In genomic region chr5:145347026-145347616, GRCh38 we compare ENCODE assay signal across 9 cellular contexts.
DNase-seq lines count a peak whose midpoint lies in the region; ATAC-seq and TF ChIP-seq lines count a peak whose summit lies in the region.
"Had no signal": no experiment of that assay in that cellular context is flagged by ENCODE, and none has a peak within 500 bp of the region (broad histone marks: within the 10 kb centered on the region; RNA-seq: fewer than 3 reads in every experiment).

No MANE protein-coding gene starts in this region.

- H3K4me1 Mint-ChIP-seq in activated CD4-positive, alpha-beta memory T cell treated with anti-CD3 and anti-CD28 coated beads for 36 hours (ENCODE audit: low read depth) = no peaks in the 10 kb centered on the region

- no peak for ATAC-seq in gastroesophageal sphincter

- no peaks in the 10 kb centered on the region for H3K36me3 Mint-ChIP-seq in activated CD4-positive, alpha-beta memory T cell treated with anti-CD3 and anti-CD28 coated beads for 36 hours

- no peak overlapping the region for H3K27ac Mint-ChIP-seq in activated CD4-positive, alpha-beta memory T cell treated with anti-CD3 and anti-CD28 coated beads for 36 hours

- no peak for TF ChIP-seq EP300 in gastroesophageal sphincter (IDR thresholded peaks at IDR 0.05)

- H3K4me3 ChIP-seq in HFF-Myc (replicated peaks; ENCODE audit: low read depth, low read length) (no peak overlapping the region), foreskin fibroblast (ENCODE audit: low read depth in 1 of 2, low read length in 2 of 2) (no peak overlapping the region), Peyer's patch (no peak overlapping the region), gastroesophageal sphincter (no peak overlapping the region)

- H3K9me3 Mint-ChIP-seq in activated CD4-positive, alpha-beta memory T cell treated with anti-CD3 and anti-CD28 coated beads for 36 hours = peaks cover 8% of the 10 kb centered on the region

- H3K9me3 ChIP-seq in Peyer's patch (no peaks in the 10 kb centered on the region), gastroesophageal sphincter (no peaks in the 10 kb centered on the region)
- H3K9me3 ChIP-seq: neutrophil had no signal

- POLR2A ChIA-PET in activated CD4-positive, alpha-beta memory T cell treated with anti-CD3 and anti-CD28 coated beads for 36 hours (lab: Charles Lee) = no interaction called here

- DNase-seq in GM04503 (ENCODE audit: low read depth) (peak; percentile 25), HFF-Myc (ENCODE audit: extremely low read depth, low read depth) (peak; percentile 21), RKO (ENCODE audit: low spot score) (peak; percentile 56), foreskin fibroblast (peak; percentile 31 to 74), NCI-H2196 (lab: John Stamatoyannopoulos, UW; ENCODE audit: unreplicated experiment) (no peak), Peyer's patch (no peak)
- DNase-seq in activated CD4-positive, alpha-beta memory T cell treated with anti-CD3 and anti-CD28 coated beads for 36 hours = no peak

- H3K27me3 ChIP-seq in Peyer's patch (no peaks in the 10 kb centered on the region), gastroesophageal sphincter (no peaks in the 10 kb centered on the region)
- H3K27me3 ChIP-seq: neutrophil had no signal

- intact Hi-C loops in activated CD4-positive, alpha-beta memory T cell treated with anti-CD3 and anti-CD28 coated beads for 36 hours (cut with micrococcal nuclease) = no loop called here

- H3K4me3 Mint-ChIP-seq in activated CD4-positive, alpha-beta memory T cell treated with anti-CD3 and anti-CD28 coated beads for 36 hours = no peak overlapping the region

- WGBS in gastroesophageal sphincter (ENCODE audit: low coverage in 1 of 2), 2 donors = 62 to 75% methylated on average over 4 of the region's 4 CpGs

- H3K27ac ChIP-seq in Peyer's patch (no peak overlapping the region), gastroesophageal sphincter (no peak overlapping the region)
- H3K27ac ChIP-seq: neutrophil had no signal

- H3K4me1 ChIP-seq in Peyer's patch (no peaks in the 10 kb centered on the region), gastroesophageal sphincter (peaks cover 0 to 5% (median 0%) of the 10 kb centered on the region in 3 donors)

- TF ChIP-seq POLR2A in Peyer's patch (IDR thresholded peaks at IDR 0.05) (no peak), gastroesophageal sphincter (IDR thresholded peaks at IDR 0.05) (no peak)

- TF ChIP-seq CTCF in HFF-Myc (IDR thresholded peaks at IDR 0.05; ENCODE audit: low read depth, low read length, missing control alignments) = peak; percentile 58
- TF ChIP-seq CTCF in foreskin fibroblast (IDR thresholded peaks at IDR 0.05; ENCODE audit: low read depth, low read length) = peak; percentile 68
- TF ChIP-seq CTCF in Peyer's patch (IDR thresholded peaks at IDR 0.05) = peak in 3 of 6 experiments; percentile 41 to 47 (median 42)
- TF ChIP-seq CTCF in gastroesophageal sphincter (IDR thresholded peaks at IDR 0.05) = peak in 1 of 4 experiments; percentile 24

- CTCF ChIA-PET in activated CD4-positive, alpha-beta memory T cell treated with anti-CD3 and anti-CD28 coated beads for 36 hours (lab: Charles Lee) = interaction anchor here (1.1 kb wide), 1 partner anchor 10 kb away, joined by 3 read pairs; no protein-coding TSS in a partner anchor

- H3K27me3 Mint-ChIP-seq in activated CD4-positive, alpha-beta memory T cell treated with anti-CD3 and anti-CD28 coated beads for 36 hours = no peaks in the 10 kb centered on the region

- H3K36me3 ChIP-seq in Peyer's patch (no peaks in the 10 kb centered on the region), gastroesophageal sphincter (no peaks in the 10 kb centered on the region)
- H3K36me3 ChIP-seq: neutrophil had no signal

Comparison
In these comparisons a context has a peak if more than half of its experiments do, and no peak if none do; other contexts are left out.
1. DNase-seq: peak in GM04503 (single experiment), HFF-Myc (single experiment), RKO (single experiment) and foreskin fibroblast (2 of 2); none in NCI-H2196 (single experiment), Peyer's patch (0 of 3) and activated CD4-positive, alpha-beta memory T cell treated with anti-CD3 and anti-CD28 coated beads for 36 hours (single experiment).